19 cellular contexts compared by ENCODE assay signal in genomic region chr6:100730001-100730400, GRCh38.
DNase-seq lines count a peak whose midpoint lies in the region; ATAC-seq and TF ChIP-seq lines count a peak whose summit lies in the region.
"Had no signal": no experiment of that assay in that cellular context is flagged by ENCODE, and none has a peak within 500 bp of the region (broad histone marks: within the 10 kb centered on the region; RNA-seq: fewer than 3 reads in every experiment).

No MANE protein-coding gene starts in this region.

- H3K36me3 ChIP-seq in PC-9 (ENCODE audit: low read depth) = no peaks in the 10 kb centered on the region
- no peaks in the 10 kb centered on the region for H3K36me3 ChIP-seq in CD8-positive, alpha-beta T cell (ENCODE audit: insufficient read depth, low read length)
- H3K36me3 ChIP-seq: BE2C had no signal

- no peaks in the 10 kb centered on the region for H3K9me3 ChIP-seq in PC-9 (ENCODE audit: insufficient read depth, low read depth)
- no peaks in the 10 kb centered on the region for H3K9me3 ChIP-seq in CD8-positive, alpha-beta T cell (ENCODE audit: low read length)
- H3K9me3 ChIP-seq: BE2C, BLaER1, Caco-2 had no signal

- H3K79me2 ChIP-seq in PC-9 (ENCODE audit: low read depth) = no peaks in the 10 kb centered on the region

- no peaks in the 10 kb centered on the region for H3K9me2 ChIP-seq in PC-9 (ENCODE audit: insufficient read depth)

- no peaks in the 10 kb centered on the region for H3K27me3 ChIP-seq in PC-9 (ENCODE audit: insufficient read depth, low read depth)
- no peaks in the 10 kb centered on the region for H3K27me3 ChIP-seq in CD8-positive, alpha-beta T cell (ENCODE audit: insufficient read depth, low read length)
- H3K27me3 ChIP-seq: BE2C, BLaER1 had no signal

- H4K20me1 ChIP-seq in PC-9 (ENCODE audit: insufficient read depth) = peaks cover 5% of the 10 kb centered on the region; the same call in 1 of the 2 replicates

- H3K27ac Mint-ChIP-seq in osteocyte (ENCODE audit: unreplicated experiment) = peak overlapping the region; percentile 38
- no peak overlapping the region for H3K27ac Mint-ChIP-seq in CD8-positive, alpha-beta T cell
- H3K27ac Mint-ChIP-seq in stimulated activated naive B cell treated with anti-CD40 and anti-IgM and Interleukin-4, amounts not matched to agents 10 μg/mL and 1 μg/mL and 100 μg/mL, for 72 hours = no peak overlapping the region
- H3K27ac Mint-ChIP-seq: CD14-positive monocyte; CD4-positive, alpha-beta memory T cell; CD4-positive, CD25-positive, alpha-beta regulatory T cell had no signal

- no peaks in the 10 kb centered on the region for H3K9me3 Mint-ChIP-seq in osteocyte (ENCODE audit: unreplicated experiment)
- H3K9me3 Mint-ChIP-seq in CD8-positive, alpha-beta T cell = no peaks in the 10 kb centered on the region
- H3K9me3 Mint-ChIP-seq in stimulated activated naive B cell treated with anti-CD40 and anti-IgM and Interleukin-4, amounts not matched to agents 10 μg/mL and 1 μg/mL and 100 μg/mL, for 72 hours = no peaks in the 10 kb centered on the region
- H3K9me3 Mint-ChIP-seq: CD14-positive monocyte; CD4-positive, alpha-beta memory T cell; CD4-positive, CD25-positive, alpha-beta regulatory T cell had no signal

- peak; percentile 34 for DNase-seq in NCI-H69 (lab: John Stamatoyannopoulos, UW)
- DNase-seq in left kidney (ENCODE audit: low read depth, low spot score) = peak; percentile 6
- DNase-seq in osteocyte (ENCODE audit: extremely low spot score, unreplicated experiment) = no peak
- no peak for DNase-seq in PC-9
- no peak for DNase-seq in CD8-positive, alpha-beta T cell
- no peak for DNase-seq in stimulated activated naive B cell treated with anti-CD40 and anti-IgM and Interleukin-4, amounts not matched to agents 10 μg/mL and 1 μg/mL and 100 μg/mL, for 72 hours
- no peak for DNase-seq in cardiac septum (ENCODE audit: low spot score)
- DNase-seq: 8988T; ACHN; C1 segment of cervical spinal cord; Caco-2; Calu3; CD4-positive, alpha-beta memory T cell; CD4-positive, CD25-positive, alpha-beta regulatory T cell; DMS79 treated with DMSO at 0.1 percent for 48 hours; GF-D8 had no signal

- BruUV-seq in PC-9 (replicated peaks; lab: Mats Ljungman, UMichigan) = no TSS peak

- H3K4me3 ChIP-seq in PC-9 = no peak overlapping the region
- H3K4me3 ChIP-seq in CD8-positive, alpha-beta T cell (ENCODE audit: low read depth, low read length) = no peak overlapping the region
- H3K4me3 ChIP-seq: BLaER1 had no signal

- no peaks in the 10 kb centered on the region for H3F3A ChIP-seq in PC-9 (ENCODE audit: insufficient read depth, low read depth)

- H3K27ac ChIP-seq in PC-9 = no peak overlapping the region
- no peak overlapping the region for H3K27ac ChIP-seq in CD8-positive, alpha-beta T cell (ENCODE audit: low read depth, low read length)
- H3K27ac ChIP-seq: BLaER1 had no signal

- POLR2A ChIA-PET in PC-9 (lab: Charles Lee; ENCODE audit: unreplicated experiment) = no interaction called here
- POLR2A ChIA-PET in CD8-positive, alpha-beta T cell (lab: Charles Lee) = no interaction called here

- H3K27me3 Mint-ChIP-seq in osteocyte (ENCODE audit: unreplicated experiment) = no peaks in the 10 kb centered on the region
- no peaks in the 10 kb centered on the region for H3K27me3 Mint-ChIP-seq in CD8-positive, alpha-beta T cell (ENCODE audit: low read depth)
- H3K27me3 Mint-ChIP-seq in stimulated activated naive B cell treated with anti-CD40 and anti-IgM and Interleukin-4, amounts not matched to agents 10 μg/mL and 1 μg/mL and 100 μg/mL, for 72 hours = no peaks in the 10 kb centered on the region
- H3K27me3 Mint-ChIP-seq: CD4-positive, alpha-beta memory T cell; CD4-positive, CD25-positive, alpha-beta regulatory T cell had no signal

- no peak overlapping the region for H2AFZ ChIP-seq in PC-9

- H3K4me1 Mint-ChIP-seq in osteocyte (ENCODE audit: unreplicated experiment) = peaks cover 39% of the 10 kb centered on the region
- peaks cover 2% of the 10 kb centered on the region for H3K4me1 Mint-ChIP-seq in CD8-positive, alpha-beta T cell (ENCODE audit: low read depth)
- peaks cover 5 to 7% of the 10 kb centered on the region in 2 donors for H3K4me1 Mint-ChIP-seq in stimulated activated naive B cell treated with anti-CD40 and anti-IgM and Interleukin-4, amounts not matched to agents 10 μg/mL and 1 μg/mL and 100 μg/mL, for 72 hours
- H3K4me1 Mint-ChIP-seq: CD14-positive monocyte had no signal

- no peaks in the 10 kb centered on the region for H3K4me1 ChIP-seq in PC-9 (replicated peaks; ENCODE audit: insufficient read depth)
- no peaks in the 10 kb centered on the region for H3K4me1 ChIP-seq in CD8-positive, alpha-beta T cell (ENCODE audit: insufficient read depth, low read length)
- H3K4me1 ChIP-seq: BE2C, Caco-2 had no signal

- intact Hi-C loops in PC-9 (cut with micrococcal nuclease; ENCODE audit: unreplicated experiment) (no loop called here), cardiac septum (cut with DNase I) (no loop called here)
- intact Hi-C loops in CD8-positive, alpha-beta T cell (cut with DNase I, micrococcal nuclease) = no loop called here

- peak overlapping the region; percentile 8 for H3K4me3 Mint-ChIP-seq in osteocyte (ENCODE audit: unreplicated experiment)
- no peak overlapping the region for H3K4me3 Mint-ChIP-seq in CD8-positive, alpha-beta T cell
- H3K4me3 Mint-ChIP-seq in stimulated activated naive B cell treated with anti-CD40 and anti-IgM and Interleukin-4, amounts not matched to agents 10 μg/mL and 1 μg/mL and 100 μg/mL, for 72 hours = no peak overlapping the region
- H3K4me3 Mint-ChIP-seq: CD14-positive monocyte; CD4-positive, alpha-beta memory T cell; CD4-positive, CD25-positive, alpha-beta regulatory T cell had no signal

- TF ChIP-seq CTCF in osteocyte (IDR thresholded peaks at IDR 0.05) (no peak), PC-9 (conservative IDR thresholded peaks at IDR 0.05) (no peak)
- no peak for TF ChIP-seq CTCF in CD8-positive, alpha-beta T cell (IDR thresholded peaks at IDR 0.05)

- H3K4me2 ChIP-seq in PC-9 = no peak overlapping the region

- ATAC-seq in CD8-positive, alpha-beta T cell = no peak
- no peak for ATAC-seq in stimulated activated naive B cell treated with anti-CD40 and anti-IgM and Interleukin-4, amounts not matched to agents 10 μg/mL and 1 μg/mL and 100 μg/mL, for 72 hours (replicated peaks)

- peaks cover 2% of the 10 kb centered on the region for H3K36me3 Mint-ChIP-seq in osteocyte (ENCODE audit: unreplicated experiment)
- peaks cover 7% of the 10 kb centered on the region for H3K36me3 Mint-ChIP-seq in CD8-positive, alpha-beta T cell
- H3K36me3 Mint-ChIP-seq in stimulated activated naive B cell treated with anti-CD40 and anti-IgM and Interleukin-4, amounts not matched to agents 10 μg/mL and 1 μg/mL and 100 μg/mL, for 72 hours = peaks cover 3 to 8% of the 10 kb centered on the region in 2 donors

- CTCF ChIA-PET in PC-9 (lab: Charles Lee) = no interaction called here
- CTCF ChIA-PET in CD8-positive, alpha-beta T cell (lab: Charles Lee) = no interaction called here

Comparison
In these comparisons a context has a peak if more than half of its experiments do, and no peak if none do; other contexts are left out.
1. DNase-seq: peak in NCI-H69 (single experiment) and left kidney (single experiment); none in osteocyte (single experiment), PC-9 (0 of 2), CD8-positive, alpha-beta T cell (0 of 7), stimulated activated naive B cell treated with anti-CD40 and anti-IgM and Interleukin-4, amounts not matched to agents 10 μg/mL and 1 μg/mL and 100 μg/mL, for 72 hours (single experiment) and cardiac septum (single experiment).